Comparison of ENCODE assay signal across 8 cellular contexts in the genomic region with DNA sequence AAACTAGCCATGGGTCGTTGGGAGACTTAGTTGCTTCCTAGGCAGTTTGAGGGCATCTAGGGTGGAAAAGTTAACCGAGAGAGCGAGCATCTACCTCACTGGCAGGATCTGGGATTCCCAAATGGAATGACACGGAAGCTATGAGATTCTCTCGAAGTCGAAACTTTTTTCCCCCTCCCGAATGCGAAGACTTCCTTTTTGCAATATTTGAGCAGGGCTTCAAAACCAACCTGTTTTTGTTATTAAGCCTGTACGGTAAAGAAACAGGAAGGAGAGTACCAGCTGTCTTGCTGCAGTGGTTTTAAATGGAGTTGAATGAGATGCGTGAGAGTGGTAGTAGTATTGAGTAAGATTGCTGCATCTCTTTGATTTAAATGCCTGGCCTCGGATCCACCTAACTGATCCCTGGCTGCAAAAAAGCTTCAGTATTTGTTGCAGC. TPM values are rescaled to one million over a fixed set of nuclear protein-coding genes. Genes with fewer than 3 reads are reported as not detected.
DNase-seq lines count a peak whose midpoint lies in the region; ATAC-seq, FAIRE-seq and TF ChIP-seq lines count a peak whose summit lies in the region.

No MANE protein-coding gene starts in this region.

- H3K9ac ChIP-seq in MM.1S (ENCODE audit: low read length): peak overlapping the region; percentile 83; the same call in 1 of the 2 replicates

- peaks cover 28% of the 10 kb centered on the region for H3F3A ChIP-seq in MM.1S (ENCODE audit: insufficient read depth, low read length)

- no peaks in the 10 kb centered on the region for H3K9me3 ChIP-seq in MM.1S (replicated peaks; ENCODE audit: insufficient read depth, low read length)
- H3K9me3 ChIP-seq in WERI-Rb-1 (ENCODE audit: severe bottlenecking): no peaks in the 10 kb centered on the region
- no peaks in the 10 kb centered on the region for H3K9me3 ChIP-seq in neutrophil

- peak overlapping the region; percentile 98 for H3K4me3 ChIP-seq in MM.1S (ENCODE audit: low read length)
- H3K4me3 ChIP-seq in WERI-Rb-1 (ENCODE audit: low read depth, low read length): peak overlapping the region; percentile 97
- H3K4me3 ChIP-seq in fibroblast of villous mesenchyme (ENCODE audit: low read depth, low read length): peak overlapping the region; percentile 93
- H3K4me3 ChIP-seq in neutrophil (ENCODE audit: low read depth in 1 of 2, low read length in 1 of 2): peak overlapping the region; percentile 65 to 78

- ATAC-seq in HG03342 (IDR thresholded peaks at IDR 0.05; ENCODE audit: unreplicated experiment): no peak

- H2AFZ ChIP-seq in MM.1S (ENCODE audit: low read length): no peak overlapping the region

- peaks cover 23% of the 10 kb centered on the region for H3K4me1 ChIP-seq in MM.1S (ENCODE audit: low read length)
- peaks cover 17 to 22% of the 10 kb centered on the region in 2 experiments for H3K4me1 ChIP-seq in neutrophil (ENCODE audit: control insufficient read depth in 1 of 2, insufficient read depth in 1 of 2, low read depth in 1 of 2, low read length in 1 of 2)

- peaks cover 14% of the 10 kb centered on the region for H4K20me1 ChIP-seq in MM.1S (ENCODE audit: insufficient read depth, low read length)

- H3K27me3 ChIP-seq in MM.1S (replicated peaks; ENCODE audit: insufficient read depth, low read length) (no peaks in the 10 kb centered on the region), WERI-Rb-1 (ENCODE audit: insufficient read depth, low read depth, severe bottlenecking) (no peaks in the 10 kb centered on the region), neutrophil (no peaks in the 10 kb centered on the region)

- H3K4me2 ChIP-seq in MM.1S (ENCODE audit: low read depth, low read length): peak overlapping the region; percentile 91

- H3K27ac ChIP-seq in MM.1S (ENCODE audit: low read length) (peak overlapping the region; percentile 66; the same call in 1 of the 2 replicates), WERI-Rb-1 (no peak overlapping the region), neutrophil (peak overlapping the region; percentile 88)

- H3K79me2 ChIP-seq in MM.1S (ENCODE audit: low read length): peaks cover 68% of the 10 kb centered on the region

- no peak for FAIRE-seq in RCC 7860 (lab: Jason Lieb, UNC)

- H3K36me3 ChIP-seq in MM.1S (replicated peaks; ENCODE audit: insufficient read depth, low read length) (no peaks in the 10 kb centered on the region), WERI-Rb-1 (peaks cover 2% of the 10 kb centered on the region; the same call in 1 of the 2 replicates), neutrophil (no peaks in the 10 kb centered on the region)

- H3K9me2 ChIP-seq in MM.1S (replicated peaks; ENCODE audit: insufficient read depth, low read length): no peaks in the 10 kb centered on the region

- DNase-seq in NCI-H1092 treated with DMSO at 0.1 percent for 48 hours (lab: John Stamatoyannopoulos, UW) (peak; percentile 59), NCI-H1092 (lab: John Stamatoyannopoulos, UW) (no peak), MM.1S (peak; percentile 68), WERI-Rb-1 (no peak), fibroblast of villous mesenchyme (ENCODE audit: low read depth) (peak; percentile 57), RCC 7860 (ENCODE audit: low spot score) (no peak)

- TF ChIP-seq CTCF in MM.1S (IDR thresholded peaks at IDR 0.05; ENCODE audit: low read length) (no peak), WERI-Rb-1 (IDR thresholded peaks at IDR 0.05; ENCODE audit: low read depth, low read length) (no peak), fibroblast of villous mesenchyme (IDR thresholded peaks at IDR 0.05; ENCODE audit: insufficient read depth, low read depth, low read length) (no peak), neutrophil (IDR thresholded peaks at IDR 0.05) (no peak)

RNA-seq across cellular contexts. Expression of a gene that starts 1.1 kb away (rescaled TPM):
- 35.4 and 63.0 TPM in 2 replicates for total RNA-seq in fibroblast of villous mesenchyme

Comparison
In these comparisons a context has a peak if more than half of its experiments do, and no peak if none do; other contexts are left out.
1. DNase-seq: peak in NCI-H1092 treated with DMSO at 0.1 percent for 48 hours (single experiment), MM.1S (single experiment) and fibroblast of villous mesenchyme (single experiment); none in NCI-H1092 (single experiment), WERI-Rb-1 (single experiment) and RCC 7860 (single experiment).
2. Peak in every context shown above with its lines, with median percentiles within 50 percentile points of each other: H3K4me3 ChIP-seq.